Comparison of ENCODE assay signal across 14 cellular contexts in the genomic region with DNA sequence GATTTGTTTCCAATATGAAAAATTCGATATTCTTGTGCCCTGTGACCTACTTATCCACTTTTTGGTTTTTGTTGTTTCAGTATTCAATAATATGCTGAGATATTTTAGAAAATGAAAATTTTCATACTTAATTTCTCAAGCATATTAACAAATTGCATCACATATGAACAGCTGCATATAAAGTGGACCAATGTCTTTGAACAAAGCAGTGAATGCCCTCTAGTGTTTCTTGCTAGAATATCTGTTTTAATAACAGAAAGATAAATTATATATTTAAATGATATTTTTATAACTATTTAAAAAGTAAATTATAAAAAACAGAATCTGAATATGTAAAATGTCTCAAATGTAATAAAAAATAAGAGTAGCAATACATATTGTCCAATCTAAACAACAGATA. TPM values are rescaled to one million over a fixed set of nuclear protein-coding genes. Genes with fewer than 3 reads are reported as not detected.
DNase-seq lines count a peak whose midpoint lies in the region; ATAC-seq and TF ChIP-seq lines count a peak whose summit lies in the region.
"Had no signal": no experiment of that assay in that cellular context is flagged by ENCODE, and none has a peak within 500 bp of the region (broad histone marks: within the 10 kb centered on the region; RNA-seq: fewer than 3 reads in every experiment).

No MANE protein-coding gene starts in this region.

- H3K9me3 ChIP-seq in SK-N-MC (ENCODE audit: low read depth, low read length), result no peaks in the 10 kb centered on the region

- H3K9me3 Mint-ChIP-seq in stimulated activated naive CD8-positive, alpha-beta T cell treated with anti-CD3 and anti-CD28 coated beads, Interleukin-15, amount 100 ng/mL, for 72 hours, result no peaks in the 10 kb centered on the region
- H3K9me3 Mint-ChIP-seq: activated CD4-positive, alpha-beta memory T cell treated with anti-CD3 and anti-CD28 coated beads, Interleukin-2, amount 10 ng/mL, durations not matched to agents 7 days and 5 days had no signal

- DNase-seq in AG08395 (ENCODE audit: low spot score) (peak; percentile 18), H4 (ENCODE audit: low spot score) (peak; percentile 29), SK-N-MC (ENCODE audit: low read depth, low spot score) (no peak), fibroblast of villous mesenchyme (ENCODE audit: low read depth) (peak; percentile 33), GF-D8 (lab: John Stamatoyannopoulos, UW) (no peak)
- DNase-seq in stimulated activated naive CD8-positive, alpha-beta T cell treated with anti-CD3 and anti-CD28 coated beads, Interleukin-15, amount 100 ng/mL, for 72 hours, result no peak
- DNase-seq in activated CD8-positive, alpha-beta memory T cell treated with anti-CD3 and anti-CD28 coated beads, Interleukin-2, amount 50 U/mL, for 48 hours, result no peak
- DNase-seq: activated CD4-positive, alpha-beta memory T cell treated with anti-CD3 and anti-CD28 coated beads, Interleukin-2, amount 10 ng/mL, durations not matched to agents 7 days and 5 days; DND-41; left cardiac atrium; NCI-H2029; SHP77 treated with DMSO at 0.1 percent for 48 hours had no signal

- peak; percentile 36 for TF ChIP-seq CTCF in fibroblast of villous mesenchyme (IDR thresholded peaks at IDR 0.05; ENCODE audit: insufficient read depth, low read depth, low read length)

- no peaks in the 10 kb centered on the region for H3K36me3 ChIP-seq in SK-N-MC (ENCODE audit: insufficient read depth, low read length)

- no peak overlapping the region for H3K9ac ChIP-seq in SK-N-MC (ENCODE audit: insufficient read length)
- H3K9ac ChIP-seq: parathyroid adenoma had no signal

- no peak for ATAC-seq in stimulated activated naive CD8-positive, alpha-beta T cell treated with anti-CD3 and anti-CD28 coated beads, Interleukin-15, amount 100 ng/mL, for 72 hours
- ATAC-seq in HG02884 (IDR thresholded peaks at IDR 0.05; ENCODE audit: unreplicated experiment), result no peak
- ATAC-seq: left cardiac atrium had no signal

- H3K27ac ChIP-seq in SK-N-MC, result peak overlapping the region; percentile 29; the same call in 1 of the 2 replicates
- H3K27ac ChIP-seq: parathyroid adenoma had no signal

- H3K4me3 Mint-ChIP-seq in stimulated activated naive CD8-positive, alpha-beta T cell treated with anti-CD3 and anti-CD28 coated beads, Interleukin-15, amount 100 ng/mL, for 72 hours, result no peak overlapping the region
- H3K4me3 Mint-ChIP-seq: activated CD4-positive, alpha-beta memory T cell treated with anti-CD3 and anti-CD28 coated beads, Interleukin-2, amount 10 ng/mL, durations not matched to agents 7 days and 5 days had no signal

- H3K27me3 Mint-ChIP-seq in stimulated activated naive CD8-positive, alpha-beta T cell treated with anti-CD3 and anti-CD28 coated beads, Interleukin-15, amount 100 ng/mL, for 72 hours, result peaks cover 8% of the 10 kb centered on the region

- H3K4me1 Mint-ChIP-seq in stimulated activated naive CD8-positive, alpha-beta T cell treated with anti-CD3 and anti-CD28 coated beads, Interleukin-15, amount 100 ng/mL, for 72 hours, result no peaks in the 10 kb centered on the region
- H3K4me1 Mint-ChIP-seq: activated CD4-positive, alpha-beta memory T cell treated with anti-CD3 and anti-CD28 coated beads, Interleukin-2, amount 10 ng/mL, durations not matched to agents 7 days and 5 days had no signal

- H3K27ac Mint-ChIP-seq in stimulated activated naive CD8-positive, alpha-beta T cell treated with anti-CD3 and anti-CD28 coated beads, Interleukin-15, amount 100 ng/mL, for 72 hours, result no peak overlapping the region
- H3K27ac Mint-ChIP-seq: activated CD4-positive, alpha-beta memory T cell treated with anti-CD3 and anti-CD28 coated beads, Interleukin-2, amount 10 ng/mL, durations not matched to agents 7 days and 5 days had no signal

- H3K4me3 ChIP-seq in SK-N-MC (no peak overlapping the region), fibroblast of villous mesenchyme (ENCODE audit: low read depth, low read length) (no peak overlapping the region)

RNA-seq across cellular contexts. Expression of a gene that starts 31.7 kb away (rescaled TPM):
- 0.37 and 2.2 TPM in 2 replicates for total RNA-seq in H4 (2014; rRNA removed; shearing (Covaris generic))
- 7.4 and 13.0 TPM in 2 replicates for total RNA-seq in fibroblast of villous mesenchyme
- total RNA-seq: activated CD4-positive, alpha-beta memory T cell treated with anti-CD3 and anti-CD28 coated beads, Interleukin-2, amount 10 ng/mL, durations not matched to agents 7 days and 5 days had no signal

Comparison
In these comparisons a context has a peak if more than half of its experiments do, and no peak if none do; other contexts are left out.
1. DNase-seq: peak in AG08395 (single experiment), H4 (single experiment) and fibroblast of villous mesenchyme (single experiment); none in SK-N-MC (single experiment), GF-D8 (single experiment), stimulated activated naive CD8-positive, alpha-beta T cell treated with anti-CD3 and anti-CD28 coated beads, Interleukin-15, amount 100 ng/mL, for 72 hours (0 of 2) and activated CD8-positive, alpha-beta memory T cell treated with anti-CD3 and anti-CD28 coated beads, Interleukin-2, amount 50 U/mL, for 48 hours (single experiment).